Comparison of ENCODE assay signal across 7 cellular contexts in genomic region chr1:206967096-206967851, GRCh38.
DNase-seq lines count a peak whose midpoint lies in the region; ATAC-seq, FAIRE-seq and TF ChIP-seq lines count a peak whose summit lies in the region.

No MANE protein-coding gene starts in this region.

- no peaks in the 10 kb centered on the region for H3K9me3 Mint-ChIP-seq in T-helper 2 cell treated with Interferon-gamma antibody and Interleukin-4, amounts not matched to agents 5 μg/mL and 100 μg/mL, for 36 hours
- no peaks in the 10 kb centered on the region for H3K9me3 Mint-ChIP-seq in nephron

- no peak for DNase-seq in T-helper 2 cell treated with Interferon-gamma antibody and Interleukin-4, amounts not matched to agents 5 μg/mL and 100 μg/mL, for 36 hours (ENCODE audit: low spot score)
- no peak for DNase-seq in NK-92 treated with Interleukin-12 subunit alpha and Interleukin-12 subunit beta, amount 100 ng/mL, for 24 hours (lab: John Stamatoyannopoulos, UW)
- no peak for DNase-seq in GM19239 (ENCODE audit: insufficient read length, low spot score)

- no peak for FAIRE-seq in GM19239 (lab: Jason Lieb, UNC)

- H3K36me3 Mint-ChIP-seq in T-helper 2 cell treated with Interferon-gamma antibody and Interleukin-4, amounts not matched to agents 5 μg/mL and 100 μg/mL, for 36 hours (ENCODE audit: low read depth), result no peaks in the 10 kb centered on the region
- H3K36me3 Mint-ChIP-seq in nephron (ENCODE audit: low read depth), result no peaks in the 10 kb centered on the region

- ATAC-seq in GM18861 (IDR thresholded peaks at IDR 0.05; ENCODE audit: unreplicated experiment) (peak; percentile 63), HG02759 (IDR thresholded peaks at IDR 0.05; ENCODE audit: unreplicated experiment) (peak; percentile 63), GM18517 (IDR thresholded peaks at IDR 0.05; ENCODE audit: unreplicated experiment) (no peak)

- TF ChIP-seq CTCF in nephron (IDR thresholded peaks at IDR 0.05; ENCODE audit: unreplicated experiment in 3 of 3), result no peak

- H3K27me3 Mint-ChIP-seq in T-helper 2 cell treated with Interferon-gamma antibody and Interleukin-4, amounts not matched to agents 5 μg/mL and 100 μg/mL, for 36 hours (ENCODE audit: low read depth), result peaks cover 34% of the 10 kb centered on the region
- peaks cover 12% of the 10 kb centered on the region for H3K27me3 Mint-ChIP-seq in nephron (ENCODE audit: low read depth)

- peak overlapping the region; percentile 62 for H3K4me3 Mint-ChIP-seq in T-helper 2 cell treated with Interferon-gamma antibody and Interleukin-4, amounts not matched to agents 5 μg/mL and 100 μg/mL, for 36 hours
- H3K4me3 Mint-ChIP-seq in nephron, result no peak overlapping the region

- H3K4me1 Mint-ChIP-seq in T-helper 2 cell treated with Interferon-gamma antibody and Interleukin-4, amounts not matched to agents 5 μg/mL and 100 μg/mL, for 36 hours (ENCODE audit: low read depth), result peaks cover 32% of the 10 kb centered on the region
- H3K4me1 Mint-ChIP-seq in nephron, result no peaks in the 10 kb centered on the region

- peak overlapping the region; percentile 48 for H3K27ac Mint-ChIP-seq in T-helper 2 cell treated with Interferon-gamma antibody and Interleukin-4, amounts not matched to agents 5 μg/mL and 100 μg/mL, for 36 hours
- H3K27ac Mint-ChIP-seq in nephron, result peak overlapping the region; percentile 47 to 62 (median 58)
